20 cellular contexts compared by ENCODE assay signal in genomic region chr5:109990723-109991359, GRCh38.
DNase-seq lines count a peak whose midpoint lies in the region; ATAC-seq and FAIRE-seq lines count a peak whose summit lies in the region.
"Had no signal": no experiment of that assay in that cellular context is flagged by ENCODE, and none has a peak within 500 bp of the region (broad histone marks: within the 10 kb centered on the region; RNA-seq: fewer than 3 reads in every experiment).

No MANE protein-coding gene starts in this region.

- peaks cover 5% of the 10 kb centered on the region for H3K4me1 Mint-ChIP-seq in activated naive CD8-positive, alpha-beta T cell treated with anti-CD3 and anti-CD28 coated beads, Interleukin-2, amount 50 U/mL, for 24 hours

- no peaks in the 10 kb centered on the region for H3K27me3 Mint-ChIP-seq in activated naive CD8-positive, alpha-beta T cell treated with anti-CD3 and anti-CD28 coated beads, Interleukin-2, amount 50 U/mL, for 24 hours
- H3K27me3 Mint-ChIP-seq: CD4-positive, alpha-beta T cell had no signal

- peaks cover 0 to 1% of the 10 kb centered on the region in 2 donors for H3K27me3 ChIP-seq in small intestine (ENCODE audit: control insufficient read depth in 2 of 2, insufficient read depth in 2 of 2, low read length in 2 of 2)

- no peak overlapping the region for H3K4me3 ChIP-seq in small intestine (ENCODE audit: low read depth in 1 of 2, low read length in 2 of 2)
- H3K4me3 ChIP-seq: A549 had no signal

- no peaks in the 10 kb centered on the region for H3K36me3 Mint-ChIP-seq in activated naive CD8-positive, alpha-beta T cell treated with anti-CD3 and anti-CD28 coated beads, Interleukin-2, amount 50 U/mL, for 24 hours (ENCODE audit: low read depth)

- DNase-seq in MV-4-11 (lab: John Stamatoyannopoulos, UW) = peak; percentile 5
- DNase-seq in left lobe of liver (ENCODE audit: low spot score) = no peak
- DNase-seq in myocyte (ENCODE audit: low read depth) = peak; percentile 47
- DNase-seq in small intestine = peak; percentile 11
- no peak for DNase-seq in activated naive CD8-positive, alpha-beta T cell treated with anti-CD3 and anti-CD28 coated beads, Interleukin-2, amount 50 U/mL, for 24 hours
- DNase-seq in NCI-H2029 (lab: John Stamatoyannopoulos, UW) = no peak
- DNase-seq: AML-193; CD4-positive, alpha-beta T cell; DMS153; DND-41; GOT3; H7; HFFc6; KG1 had no signal

- no peaks in the 10 kb centered on the region for H3K9me3 Mint-ChIP-seq in activated naive CD8-positive, alpha-beta T cell treated with anti-CD3 and anti-CD28 coated beads, Interleukin-2, amount 50 U/mL, for 24 hours
- H3K9me3 Mint-ChIP-seq: CD4-positive, alpha-beta T cell had no signal

- H3K27ac Mint-ChIP-seq in activated naive CD8-positive, alpha-beta T cell treated with anti-CD3 and anti-CD28 coated beads, Interleukin-2, amount 50 U/mL, for 24 hours = no peak overlapping the region
- H3K27ac Mint-ChIP-seq: CD4-positive, alpha-beta T cell; HFFc6 had no signal

- H3K27ac ChIP-seq in small intestine (ENCODE audit: low read depth in 1 of 2, low read length in 1 of 2) = no peak overlapping the region
- H3K27ac ChIP-seq: A549, C4-2B had no signal

- ATAC-seq in left lobe of liver (peak; percentile 4), HG02588 (IDR thresholded peaks at IDR 0.05; ENCODE audit: unreplicated experiment) (no peak)
- ATAC-seq in activated naive CD8-positive, alpha-beta T cell treated with anti-CD3 and anti-CD28 coated beads, Interleukin-2, amount 50 U/mL, for 24 hours = no peak
- ATAC-seq: A549, HCT116 had no signal

- FAIRE-seq in small intestine (lab: Jason Lieb, UNC) = no peak
- FAIRE-seq: A549, G401.6, GM12891 had no signal

- no peaks in the 10 kb centered on the region for H3K9me3 ChIP-seq in small intestine (ENCODE audit: control insufficient read depth, low read depth)
- H3K9me3 ChIP-seq: A549 had no signal

- WGBS in small intestine, 3 donors = 36 to 73% (median 64%) methylated on average over 2 of the region's 2 CpGs

- no peak overlapping the region for H3K4me3 Mint-ChIP-seq in activated naive CD8-positive, alpha-beta T cell treated with anti-CD3 and anti-CD28 coated beads, Interleukin-2, amount 50 U/mL, for 24 hours
- H3K4me3 Mint-ChIP-seq: CD4-positive, alpha-beta T cell; HFFc6 had no signal

- H3K36me3 ChIP-seq in small intestine (ENCODE audit: control insufficient read depth in 2 of 2, insufficient read depth in 2 of 2, low read length in 2 of 2) = no peaks in the 10 kb centered on the region

- H3K4me1 ChIP-seq in small intestine (ENCODE audit: control insufficient read depth in 2 of 2, insufficient read depth in 1 of 2, low read depth in 1 of 2, low read length in 1 of 2) = peaks cover 0 to 5% of the 10 kb centered on the region in 2 donors
- H3K4me1 ChIP-seq: A549 had no signal

Comparison
In these comparisons a context has a peak if more than half of its experiments do, and no peak if none do; other contexts are left out.
1. DNase-seq: peak in MV-4-11 (single experiment), myocyte (single experiment) and small intestine (single experiment); none in left lobe of liver (single experiment), activated naive CD8-positive, alpha-beta T cell treated with anti-CD3 and anti-CD28 coated beads, Interleukin-2, amount 50 U/mL, for 24 hours (single experiment) and NCI-H2029 (single experiment).